ENCODE assay signal across 14 cellular contexts in genomic region chr1:198622532-198623218, GRCh38. TPM values are rescaled to one million over a fixed set of nuclear protein-coding genes. Genes with fewer than 3 reads are reported as not detected.
DNase-seq lines count a peak whose midpoint lies in the region; ATAC-seq and TF ChIP-seq lines count a peak whose summit lies in the region.
"Had no signal": no experiment of that assay in that cellular context is flagged by ENCODE, and none has a peak within 500 bp of the region (broad histone marks: within the 10 kb centered on the region; RNA-seq: fewer than 3 reads in every experiment).

No MANE protein-coding gene starts in this region.

- H2AFZ ChIP-seq in osteoblast (ENCODE audit: low read length): no peak overlapping the region

- H3K4me3 Mint-ChIP-seq in HFFc6: no peak overlapping the region

- H3K36me3 ChIP-seq in effector memory CD4-positive, alpha-beta T cell (ENCODE audit: control insufficient read depth, insufficient read depth, low read length): no peaks in the 10 kb centered on the region
- H3K36me3 ChIP-seq in osteoblast (ENCODE audit: insufficient read depth, low read length): no peaks in the 10 kb centered on the region

- no peak for DNase-seq in effector memory CD4-positive, alpha-beta T cell
- DNase-seq in HFFc6 (no peak), Ammon's horn (ENCODE audit: low spot score) (no peak), osteoblast (ENCODE audit: insufficient read length, low spot score, missing footprints) (no peak)
- DNase-seq in central memory CD4-positive, alpha-beta T cell: no peak
- DNase-seq: aorta, DMS153, KG1, left colon, NCI-H774, right cardiac atrium had no signal

- no peaks in the 10 kb centered on the region for H3K9me3 Mint-ChIP-seq in HFFc6

- H3K4me3 ChIP-seq in GM08714 (ENCODE audit: low read length) (peak overlapping the region; percentile 46; the same call in 1 of the 2 replicates), osteoblast (ENCODE audit: insufficient read depth, low read length) (no peak overlapping the region)
- H3K4me3 ChIP-seq in effector memory CD4-positive, alpha-beta T cell (ENCODE audit: insufficient read depth, low read depth, low read length, poor library complexity, severe bottlenecking): no peak overlapping the region

- H3K36me3 Mint-ChIP-seq in HFFc6 (ENCODE audit: low read depth): peaks cover 22% of the 10 kb centered on the region

- no peaks in the 10 kb centered on the region for H3K27me3 ChIP-seq in effector memory CD4-positive, alpha-beta T cell (replicated peaks; ENCODE audit: control insufficient read depth, insufficient read depth, low read length, poor library complexity, severe bottlenecking)
- no peaks in the 10 kb centered on the region for H3K27me3 ChIP-seq in osteoblast (ENCODE audit: insufficient read depth, low read length)

- H3K27me3 Mint-ChIP-seq in HFFc6 (ENCODE audit: insufficient read depth): no peaks in the 10 kb centered on the region

- TF ChIP-seq CTCF in HFFc6 (IDR thresholded peaks at IDR 0.05) (no peak), osteoblast (IDR thresholded peaks at IDR 0.05; ENCODE audit: extremely low read depth, low read depth, low read length) (no peak)

- peaks cover 64% of the 10 kb centered on the region for H3K4me1 ChIP-seq in effector memory CD4-positive, alpha-beta T cell (ENCODE audit: control insufficient read depth, insufficient read depth, low read length, poor library complexity, severe bottlenecking)
- peaks cover 8% of the 10 kb centered on the region for H3K4me1 ChIP-seq in osteoblast (ENCODE audit: insufficient read depth, low read length)

- no peak overlapping the region; the same call in 1 of the 2 replicates for H3K27ac Mint-ChIP-seq in HFFc6

- H3K4me1 Mint-ChIP-seq in HFFc6 (ENCODE audit: low read depth): peaks cover 66% of the 10 kb centered on the region

- no peak overlapping the region for H3K4me2 ChIP-seq in osteoblast (ENCODE audit: insufficient read depth, low read length)

- H4K20me1 ChIP-seq in osteoblast (ENCODE audit: insufficient read depth, low read length): no peaks in the 10 kb centered on the region

- H3K79me2 ChIP-seq in osteoblast (ENCODE audit: insufficient read depth, low read length): no peaks in the 10 kb centered on the region

- peak overlapping the region; percentile 77 for H3K27ac ChIP-seq in effector memory CD4-positive, alpha-beta T cell (ENCODE audit: insufficient read depth, low read length, poor library complexity, severe bottlenecking)
- no peak overlapping the region for H3K27ac ChIP-seq in osteoblast (ENCODE audit: low read depth, low read length)

- H3K9me3 ChIP-seq in effector memory CD4-positive, alpha-beta T cell (ENCODE audit: control insufficient read depth, low read length): no peaks in the 10 kb centered on the region
- no peaks in the 10 kb centered on the region for H3K9me3 ChIP-seq in osteoblast (ENCODE audit: low read depth, low read length)

- ATAC-seq in GM19467 (IDR thresholded peaks at IDR 0.05; ENCODE audit: unreplicated experiment) (peak; percentile 27), HG03469 (IDR thresholded peaks at IDR 0.05; ENCODE audit: unreplicated experiment) (peak; percentile 18)
- ATAC-seq: left colon, right cardiac atrium had no signal

RNA-seq across cellular contexts. Expression of gene PTPRC, which starts 16.2 kb away (rescaled TPM):
- total RNA-seq in HFFc6 (2021; fragmentation: NEBNext Ultra II Directional; extraction: Animal tissue kit (Norgen Biotek cat#: 25700)): under 1 TPM; 0.19 to 0.96 (median 0.79) TPM
- total RNA-seq in osteoblast: under 0.01 and 1.1 TPM in 2 replicates
